In genomic region chr12:37548266-37548805, GRCh38 we compare ENCODE assay signal across 24 cellular contexts.
"Had no signal": no experiment of that assay in that cellular context is flagged by ENCODE, and none has a peak within 500 bp of the region (broad histone marks: within the 10 kb centered on the region; RNA-seq: fewer than 3 reads in every experiment).

No MANE protein-coding gene starts in this region.

- H3K4me1 Mint-ChIP-seq: memory B cell; mesothelial cell of epicardium; neural crest cell; stimulated activated effector memory CD8-positive, alpha-beta T cell treated with anti-CD3 and anti-CD28 coated beads, Interleukin-12 subunit alpha, Interleukin-12 subunit beta, amount 100 ng/mL, for 72 hours had no signal

- H3K27me3 Mint-ChIP-seq: memory B cell; naive B cell; natural killer cell treated with Interleukin-12 subunit alpha and Interleukin-12 subunit beta and Interleukin-15 and Interleukin-18, amount 100 ng/mL, for 72 hours; progenitor cell of endocrine pancreas had no signal

- DNase-seq: colonic mucosa; dermis blood vessel endothelial cell; effector memory CD4-positive, alpha-beta T cell; foreskin fibroblast; gastrocnemius medialis; kidney; mucosa of descending colon; naive B cell; sigmoid colon; stimulated activated CD4-positive, alpha-beta T cell treated with anti-CD3 and anti-CD28 coated beads, Interleukin-2, amount 100 ng/mL, for 24 hours; stimulated activated CD4-positive, alpha-beta T cell treated with anti-CD3 and anti-CD28 coated beads, Interleukin-4, amount 100 ng/mL, for 24 hours; stimulated activated naive CD4-positive, alpha-beta T cell treated with Interleukin-2 at 50 U/mL for 16 hours; stomach; thyroid gland had no signal

- H3K9ac ChIP-seq: parathyroid adenoma had no signal

- H3K36me3 ChIP-seq: colonic mucosa, gastrocnemius medialis, neutrophil, sigmoid colon, stomach, thyroid gland had no signal

- ATAC-seq: gastrocnemius medialis; left lobe of liver; mucosa of descending colon; natural killer cell treated with Interleukin-12 subunit alpha and Interleukin-12 subunit beta and Interleukin-15 and Interleukin-18, amount 100 ng/mL, for 72 hours; stimulated activated effector memory CD8-positive, alpha-beta T cell treated with anti-CD3 and anti-CD28 coated beads, Interleukin-12 subunit alpha, Interleukin-12 subunit beta, amount 100 ng/mL, for 72 hours had no signal

- H3K9me3 ChIP-seq: colonic mucosa, gastrocnemius medialis, neutrophil, thyroid gland had no signal

- H3K4me3 ChIP-seq: colonic mucosa, gastrocnemius medialis, lung, mucosa of descending colon, sigmoid colon, stomach, thyroid gland had no signal

- H3K27me3 ChIP-seq: colonic mucosa, gastrocnemius medialis, neutrophil, sigmoid colon, stomach, thyroid gland had no signal

- H3K4me1 ChIP-seq: colonic mucosa, gastrocnemius medialis, parathyroid adenoma, sigmoid colon, stomach, thyroid gland had no signal

- H3K4me3 Mint-ChIP-seq: memory B cell; mesothelial cell of epicardium; naive B cell; natural killer cell treated with Interleukin-12 subunit alpha and Interleukin-12 subunit beta and Interleukin-15 and Interleukin-18, amount 100 ng/mL, for 72 hours; neural crest cell; stimulated activated effector memory CD8-positive, alpha-beta T cell treated with anti-CD3 and anti-CD28 coated beads, Interleukin-12 subunit alpha, Interleukin-12 subunit beta, amount 100 ng/mL, for 72 hours had no signal

- H3K36me3 Mint-ChIP-seq: stimulated activated effector memory CD8-positive, alpha-beta T cell treated with anti-CD3 and anti-CD28 coated beads, Interleukin-12 subunit alpha, Interleukin-12 subunit beta, amount 100 ng/mL, for 72 hours had no signal

- H3K27ac Mint-ChIP-seq: memory B cell; mesothelial cell of epicardium; naive B cell; natural killer cell treated with Interleukin-12 subunit alpha and Interleukin-12 subunit beta and Interleukin-15 and Interleukin-18, amount 100 ng/mL, for 72 hours; progenitor cell of endocrine pancreas; stimulated activated effector memory CD8-positive, alpha-beta T cell treated with anti-CD3 and anti-CD28 coated beads, Interleukin-12 subunit alpha, Interleukin-12 subunit beta, amount 100 ng/mL, for 72 hours had no signal

- H3K27ac ChIP-seq: colonic mucosa, gastrocnemius medialis, neutrophil, parathyroid adenoma, sigmoid colon, stomach, thyroid gland had no signal
